Comparison of ENCODE assay signal across 8 cellular contexts in genomic region chr3:123449986-123450474, GRCh38. TPM values are rescaled to one million over a fixed set of nuclear protein-coding genes. Genes with fewer than 3 reads are reported as not detected.
DNase-seq lines count a peak whose midpoint lies in the region.

No MANE protein-coding gene starts in this region.

- DNase-seq in HAP-1 (ENCODE audit: low spot score in 2 of 2) (peak in 1 of 2 experiments; percentile 35), amniotic stem cell (lab: John Stamatoyannopoulos, UW) (peak; percentile 22), GM19240 (ENCODE audit: insufficient read length, low spot score) (no peak), COLO668 (lab: John Stamatoyannopoulos, UW; ENCODE audit: unreplicated experiment) (no peak)
- no peak for DNase-seq in stimulated activated CD4-positive, alpha-beta T cell treated with anti-CD3 and anti-CD28 coated beads, Interleukin-1b, Interleukin-23, amount 100 ng/mL, for 48 hours
- DNase-seq in effector CD8-positive, alpha-beta T cell (lab: John Stamatoyannopoulos, UW) = no peak

- H3K27ac ChIP-seq in iPS-20b (ENCODE audit: low read length) = no peak overlapping the region

- peak overlapping the region; percentile 33 for H3K4me3 ChIP-seq in HAP-1
- H3K4me3 ChIP-seq in iPS-20b (ENCODE audit: low read length) = peak overlapping the region; percentile 68; the same call in 1 of the 2 replicates
- peak overlapping the region; percentile 67 for H3K4me3 ChIP-seq in skeletal muscle satellite cell (ENCODE audit: low read length)

- H3K9me3 ChIP-seq in HAP-1 (no peaks in the 10 kb centered on the region), iPS-20b (ENCODE audit: insufficient read depth, low read depth, low read length) (no peaks in the 10 kb centered on the region), skeletal muscle satellite cell (replicated peaks; ENCODE audit: low read length) (no peaks in the 10 kb centered on the region)

- H3K4me1 ChIP-seq in HAP-1 (no peaks in the 10 kb centered on the region; the same call in 1 of the 2 replicates), iPS-20b (ENCODE audit: insufficient read depth, low read length) (peaks cover 1% of the 10 kb centered on the region; the same call in 1 of the 2 replicates), skeletal muscle satellite cell (ENCODE audit: control insufficient read depth, insufficient read depth, low read length) (no peaks in the 10 kb centered on the region)

- in situ Hi-C loops in HAP-1 (cut with MboI; ENCODE audit: low sequenced_read_pairs) = no loop called here

- H3K27me3 ChIP-seq in HAP-1 (ENCODE audit: low read depth) (peaks cover 32% of the 10 kb centered on the region), iPS-20b (ENCODE audit: insufficient read depth, low read length) (peaks cover 61% of the 10 kb centered on the region), skeletal muscle satellite cell (ENCODE audit: control insufficient read depth, insufficient read depth, low read length) (peaks cover 57% of the 10 kb centered on the region)

- H3K4me2 ChIP-seq in skeletal muscle satellite cell (ENCODE audit: low read length) = peak overlapping the region; percentile 75

- no peaks in the 10 kb centered on the region for H3K36me3 ChIP-seq in HAP-1 (replicated peaks)
- no peaks in the 10 kb centered on the region for H3K36me3 ChIP-seq in iPS-20b (ENCODE audit: insufficient read depth, low read depth, low read length)
- no peaks in the 10 kb centered on the region for H3K36me3 ChIP-seq in skeletal muscle satellite cell (ENCODE audit: insufficient read depth, low read length)

- no peak overlapping the region for H3K9ac ChIP-seq in iPS-20b (ENCODE audit: low read depth, low read length)
- H3K9ac ChIP-seq in skeletal muscle satellite cell (ENCODE audit: low read depth, low read length) = no peak overlapping the region

RNA-seq across cellular contexts. Expression of gene ADCY5, which starts 1.1 kb away (rescaled TPM):
- under 0.01 TPM in 1 of 2 replicates, not detected in the other for total RNA-seq in skeletal muscle satellite cell (2012; rRNA removed)
